In genomic region chr21:44144784-44145602, GRCh38 we compare ENCODE assay signal across 7 cellular contexts. TPM values are rescaled to one million over a fixed set of nuclear protein-coding genes. Genes with fewer than 3 reads are reported as not detected.
A peak's percentile ranks its signal among the peaks of the same experiment; 100 is the strongest.
DNase-seq lines count a peak whose midpoint lies in the region; ATAC-seq, FAIRE-seq and TF ChIP-seq lines count a peak whose summit lies in the region.
"Not testable (repeated sequence)": the region's sequence is repeated elsewhere in the genome, so short reads cannot be mapped to it uniquely, and the experiment has no call there.

No MANE protein-coding gene starts in this region.

- H4K20me1 ChIP-seq in PC-3 (ENCODE audit: low read length); HepG2 (ENCODE audit: insufficient read depth, low read length): not testable (repeated sequence)

- ATAC-seq in GM19438 (IDR thresholded peaks at IDR 0.05; ENCODE audit: low read depth, unreplicated experiment) = peak; percentile 48
- not testable (repeated sequence) for ATAC-seq in PC-3, HepG2
- peak; percentile 46 for ATAC-seq in activated CD8-positive, alpha-beta T cell treated with anti-CD3 and anti-CD28 coated beads for 36 hours
- ATAC-seq in activated naive CD8-positive, alpha-beta T cell treated with anti-CD3 and anti-CD28 coated beads, Interleukin-2, amount 10 ng/mL, durations not matched to agents 7 days and 5 days (ENCODE audit: low read depth) = peak; percentile 51
- ATAC-seq in foreskin keratinocyte = peak; percentile 15
- ATAC-seq in gastrocnemius medialis = peak; percentile 24 to 46

- H3K4me1 Mint-ChIP-seq in activated CD8-positive, alpha-beta T cell treated with anti-CD3 and anti-CD28 coated beads for 36 hours (ENCODE audit: low read depth); activated naive CD8-positive, alpha-beta T cell treated with anti-CD3 and anti-CD28 coated beads, Interleukin-2, amount 10 ng/mL, durations not matched to agents 7 days and 5 days: not testable (repeated sequence)

- WGBS in HepG2 (ENCODE audit: low lambda C conversion rate) = no CpG with 5 or more reads among the region's 22 CpGs

- TF ChIP-seq RAD21 in HepG2 (CRISPR knock-in tag; IDR thresholded peaks at IDR 0.05) = not testable (repeated sequence)

- not testable (repeated sequence) for H3K36me3 Mint-ChIP-seq in activated CD8-positive, alpha-beta T cell treated with anti-CD3 and anti-CD28 coated beads for 36 hours (ENCODE audit: low read depth); activated naive CD8-positive, alpha-beta T cell treated with anti-CD3 and anti-CD28 coated beads, Interleukin-2, amount 10 ng/mL, durations not matched to agents 7 days and 5 days

- not testable (repeated sequence) for H3K9me3 Mint-ChIP-seq in activated CD8-positive, alpha-beta T cell treated with anti-CD3 and anti-CD28 coated beads for 36 hours; activated naive CD8-positive, alpha-beta T cell treated with anti-CD3 and anti-CD28 coated beads, Interleukin-2, amount 10 ng/mL, durations not matched to agents 7 days and 5 days

- not testable (repeated sequence) for H3K36me3 ChIP-seq in PC-3 (ENCODE audit: low read depth, low read length); HepG2 (replicated peaks in 1 of 2; ENCODE audit: control insufficient read depth in 1 of 2, insufficient read depth in 2 of 2, low read length in 2 of 2); gastrocnemius medialis

- not testable (repeated sequence) for H3K4me2 ChIP-seq in PC-3 (ENCODE audit: low read length); HepG2 (ENCODE audit: low read depth, low read length)

- not testable (repeated sequence) for H3K9ac ChIP-seq in PC-3 (ENCODE audit: low read length); HepG2 (ENCODE audit: insufficient read depth, low read depth, low read length)

- H3K27me3 ChIP-seq in PC-3 (ENCODE audit: low read length); foreskin keratinocyte; HepG2 (ENCODE audit: control insufficient read depth in 1 of 2, insufficient read depth in 2 of 2, low read length in 2 of 2); gastrocnemius medialis: not testable (repeated sequence)

- not testable (repeated sequence) for H2AFZ ChIP-seq in PC-3 (ENCODE audit: low read length); HepG2 (ENCODE audit: low read length)

- not testable (repeated sequence) for TF ChIP-seq CTCF in PC-3 (conservative IDR thresholded peaks at IDR 0.05; ENCODE audit: low read depth, low read length); activated CD8-positive, alpha-beta T cell treated with anti-CD3 and anti-CD28 coated beads for 36 hours (IDR thresholded peaks at IDR 0.05); foreskin keratinocyte (conservative IDR thresholded peaks at IDR 0.05); HepG2 (CRISPR knock-in tag; IDR thresholded peaks at IDR 0.05); gastrocnemius medialis (IDR thresholded peaks at IDR 0.05 in 4 of 5, conservative IDR thresholded peaks at IDR 0.05 in 1 of 5)

- not testable (repeated sequence) for TF ChIP-seq POLR2A in HepG2 (IDR thresholded peaks at IDR 0.05; ENCODE audit: insufficient read depth in 1 of 2, low read depth in 2 of 2, low read length in 2 of 2); gastrocnemius medialis (IDR thresholded peaks at IDR 0.05)

- FAIRE-seq in HepG2 (lab: Jason Lieb, UNC) = not testable (repeated sequence)

- CTCF ChIA-PET in PC-3 (lab: Charles Lee); activated CD8-positive, alpha-beta T cell treated with anti-CD3 and anti-CD28 coated beads for 36 hours (lab: Charles Lee); HepG2 (lab: Yijun Ruan, JAX; ENCODE audit: low intra/inter-chr PET ratio, low total read pairs): not testable (repeated sequence)

- H3K4me3 ChIP-seq in PC-3 (ENCODE audit: low read length); HepG2 (replicated peaks in 1 of 3; ENCODE audit: insufficient read depth in 1 of 3, low read depth in 2 of 3, low read length in 3 of 3); gastrocnemius medialis: not testable (repeated sequence)

- H3K27me3 Mint-ChIP-seq in activated CD8-positive, alpha-beta T cell treated with anti-CD3 and anti-CD28 coated beads for 36 hours; activated naive CD8-positive, alpha-beta T cell treated with anti-CD3 and anti-CD28 coated beads, Interleukin-2, amount 10 ng/mL, durations not matched to agents 7 days and 5 days: not testable (repeated sequence)

- BruUV-seq in PC-3 (replicated peaks; lab: Mats Ljungman, UMichigan) (TSS peak; percentile 77), HepG2 (replicated peaks; lab: Mats Ljungman, UMichigan) (TSS peak; percentile 68)

- H3K79me2 ChIP-seq in PC-3 (ENCODE audit: low read length); HepG2 (ENCODE audit: insufficient read depth, low read length): not testable (repeated sequence)

- DNase-seq in PC-3; activated CD8-positive, alpha-beta T cell treated with anti-CD3 and anti-CD28 coated beads for 36 hours; activated naive CD8-positive, alpha-beta T cell treated with anti-CD3 and anti-CD28 coated beads, Interleukin-2, amount 10 ng/mL, durations not matched to agents 7 days and 5 days; foreskin keratinocyte; HepG2 (ENCODE audit: low spot score); gastrocnemius medialis: not testable (repeated sequence)

- in situ Hi-C loops in HepG2 (cut with HindIII; ENCODE audit: extremely low pct_ligation_motif_present, low pct_unique_long_range_greater_than_20kb); gastrocnemius medialis (cut with MboI; ENCODE audit: low sequenced_read_pairs in 4 of 4): not testable (repeated sequence)

- H3K27ac ChIP-seq in PC-3 (ENCODE audit: low read length); foreskin keratinocyte; HepG2 (ENCODE audit: extremely low read length, insufficient read depth, low read length); gastrocnemius medialis: not testable (repeated sequence)

- not testable (repeated sequence) for H3F3A ChIP-seq in PC-3 (ENCODE audit: low read length, unreplicated experiment)

- POLR2A ChIA-PET in PC-3 (lab: Charles Lee; ENCODE audit: unreplicated experiment); activated CD8-positive, alpha-beta T cell treated with anti-CD3 and anti-CD28 coated beads for 36 hours (lab: Charles Lee); activated naive CD8-positive, alpha-beta T cell treated with anti-CD3 and anti-CD28 coated beads, Interleukin-2, amount 10 ng/mL, durations not matched to agents 7 days and 5 days (lab: Charles Lee); HepG2 (lab: Yijun Ruan, JAX): not testable (repeated sequence)

- not testable (repeated sequence) for H3K4me1 ChIP-seq in PC-3 (ENCODE audit: insufficient read depth, low read length); foreskin keratinocyte; HepG2 (ENCODE audit: insufficient read depth, low read length); gastrocnemius medialis

- H3K27ac Mint-ChIP-seq in activated CD8-positive, alpha-beta T cell treated with anti-CD3 and anti-CD28 coated beads for 36 hours; activated naive CD8-positive, alpha-beta T cell treated with anti-CD3 and anti-CD28 coated beads, Interleukin-2, amount 10 ng/mL, durations not matched to agents 7 days and 5 days: not testable (repeated sequence)

- not testable (repeated sequence) for H3K9me2 ChIP-seq in PC-3 (replicated peaks; ENCODE audit: low read length)

- not testable (repeated sequence) for H3K4me3 Mint-ChIP-seq in activated CD8-positive, alpha-beta T cell treated with anti-CD3 and anti-CD28 coated beads for 36 hours; activated naive CD8-positive, alpha-beta T cell treated with anti-CD3 and anti-CD28 coated beads, Interleukin-2, amount 10 ng/mL, durations not matched to agents 7 days and 5 days

- not testable (repeated sequence) for H3K9me3 ChIP-seq in PC-3 (ENCODE audit: low read length); HepG2 (ENCODE audit: low read length); gastrocnemius medialis

- not testable (repeated sequence) for TF ChIP-seq EP300 in HepG2 (IDR thresholded peaks at IDR 0.05; ENCODE audit: low read depth in 2 of 2, low read length in 2 of 2); HepG2 (CRISPR knock-in tag; IDR thresholded peaks at IDR 0.05; ENCODE audit: borderline replicate concordance)

- intact Hi-C loops in PC-3 (cut with micrococcal nuclease); activated CD8-positive, alpha-beta T cell treated with anti-CD3 and anti-CD28 coated beads for 36 hours (cut with micrococcal nuclease); HepG2 (cut with micrococcal nuclease; ENCODE audit: unreplicated experiment); gastrocnemius medialis (cut with DNase I; ENCODE audit: low total_unique reads): not testable (repeated sequence)

RNA-seq across cellular contexts. Expression of gene GATD3, which starts 11.5 kb away (rescaled TPM):
- total RNA-seq in PC-3 (2014; rRNA removed) (14.4 and 33.9 TPM in 2 replicates), foreskin keratinocyte (4.7 and 23.2 TPM in 2 replicates), HepG2 (2016; rRNA removed; fragmentation: Illumina TruSeq; extraction: Trizol) (25.7 and 38.9 TPM in 2 replicates), gastrocnemius medialis (10 to 100 TPM in 2 of 4 donors, 1 to 10 TPM in 2; 4.7 to 52.2 (median 10.0) TPM)
- total RNA-seq in activated CD8-positive, alpha-beta T cell treated with anti-CD3 and anti-CD28 coated beads for 36 hours = 10 to 100 TPM; 10.3 to 11.8 TPM
- 10 to 100 TPM; 12.7 to 14.6 TPM for total RNA-seq in activated naive CD8-positive, alpha-beta T cell treated with anti-CD3 and anti-CD28 coated beads, Interleukin-2, amount 10 ng/mL, durations not matched to agents 7 days and 5 days
- polyA plus RNA-seq in foreskin keratinocyte (5.0 and 28.8 TPM in 2 replicates), HepG2 (2011; rRNA removed) (24.2 and 31.8 TPM in 2 replicates)
- total RNA-seq in HepG2 (2016; cell fraction: cytosol; rRNA removed; fragmentation: Illumina TruSeq; extraction: Trizol; ENCODE audit: low read depth) = 7.6 and 8.8 TPM in 2 replicates
- 30.3 and 32.1 TPM in 2 replicates for total RNA-seq in HepG2 (2016; cell fraction: insoluble cytoplasmic fraction; rRNA removed; fragmentation: Illumina TruSeq; extraction: Trizol)
- total RNA-seq in HepG2 (2016; cell fraction: membrane; rRNA removed; fragmentation: Illumina TruSeq; extraction: Trizol) = 11.3 and 13.7 TPM in 2 replicates
- 17.4 and 20.1 TPM in 2 replicates for total RNA-seq in HepG2 (2016; cell fraction: nucleus; rRNA removed; fragmentation: Illumina TruSeq; extraction: Trizol)
- 28.0 and 35.4 TPM in 2 replicates for polyA plus RNA-seq in HepG2 (2011; cell fraction: cytosol; rRNA removed)
- polyA plus RNA-seq in HepG2 (2011; cell fraction: nucleus; rRNA removed) = 115 and 120 TPM in 2 replicates
- 19.3 and 24.3 TPM in 2 replicates for polyA plus RNA-seq in HepG2 (2012)
- 8.7 TPM in 2 replicates for polyA plus RNA-seq in HepG2 (2016; cell fraction: cytosol; fragmentation: Illumina TruSeq; extraction: Trizol; ENCODE audit: low read depth)
- polyA plus RNA-seq in HepG2 (2016; cell fraction: insoluble cytoplasmic fraction; fragmentation: Illumina TruSeq; extraction: Trizol; ENCODE audit: low read depth) = 41.9 and 46.2 TPM in 2 replicates
- polyA plus RNA-seq in HepG2 (2016; cell fraction: membrane; fragmentation: Illumina TruSeq; extraction: Trizol; ENCODE audit: low read depth) = 12.9 and 13.2 TPM in 2 replicates
- 48.1 and 49.2 TPM in 2 replicates for polyA plus RNA-seq in HepG2 (2016; cell fraction: nucleus; fragmentation: Illumina TruSeq; extraction: Trizol; ENCODE audit: insufficient read depth, low read depth)
- polyA minus RNA-seq in HepG2 (2011; rRNA and poly(A)+ RNA removed; ENCODE audit: low replicate concordance) = 19.6 and 28.8 TPM in 2 replicates
- 11.9 and 18.7 TPM in 2 replicates for polyA minus RNA-seq in HepG2 (2011; cell fraction: cytosol; rRNA and poly(A)+ RNA removed)
- 29.5 and 31.3 TPM in 2 replicates for polyA minus RNA-seq in HepG2 (2011; cell fraction: nucleus; rRNA and poly(A)+ RNA removed)

RNA-seq across cellular contexts. Expression of gene PWP2, which starts 37.8 kb away (rescaled TPM):
- 8.2 and 17.0 TPM in 2 replicates for total RNA-seq in PC-3 (2014; rRNA removed)
- 10 to 100 TPM in 1 of 2 experiments, 1 to 10 TPM in 1; 9.3 to 10.1 TPM for total RNA-seq in activated CD8-positive, alpha-beta T cell treated with anti-CD3 and anti-CD28 coated beads for 36 hours
- total RNA-seq in activated naive CD8-positive, alpha-beta T cell treated with anti-CD3 and anti-CD28 coated beads, Interleukin-2, amount 10 ng/mL, durations not matched to agents 7 days and 5 days = 10 to 100 TPM in 1 of 2 experiments, 1 to 10 TPM in 1; 4.5 to 12.2 TPM
- total RNA-seq in foreskin keratinocyte = 2.4 and 23.6 TPM in 2 replicates
- 0.89 and 13.6 TPM in 2 replicates for polyA plus RNA-seq in foreskin keratinocyte
- total RNA-seq in HepG2 (2016; rRNA removed; fragmentation: Illumina TruSeq; extraction: Trizol) = 17.0 and 17.7 TPM in 2 replicates
- total RNA-seq in HepG2 (2016; cell fraction: cytosol; rRNA removed; fragmentation: Illumina TruSeq; extraction: Trizol; ENCODE audit: low read depth) = 3.0 and 3.7 TPM in 2 replicates
- total RNA-seq in HepG2 (2016; cell fraction: insoluble cytoplasmic fraction; rRNA removed; fragmentation: Illumina TruSeq; extraction: Trizol) = 19.8 TPM in 2 replicates
- 4.1 and 5.3 TPM in 2 replicates for total RNA-seq in HepG2 (2016; cell fraction: membrane; rRNA removed; fragmentation: Illumina TruSeq; extraction: Trizol)
- 10.7 and 12.9 TPM in 2 replicates for total RNA-seq in HepG2 (2016; cell fraction: nucleus; rRNA removed; fragmentation: Illumina TruSeq; extraction: Trizol)
- polyA plus RNA-seq in HepG2 (2011; rRNA removed) = 7.7 and 9.6 TPM in 2 replicates
- polyA plus RNA-seq in HepG2 (2011; cell fraction: cytosol; rRNA removed) = 8.8 and 8.9 TPM in 2 replicates
- polyA plus RNA-seq in HepG2 (2011; cell fraction: nucleus; rRNA removed) = 16.7 and 17.7 TPM in 2 replicates
- 7.5 and 10.4 TPM in 2 replicates for polyA plus RNA-seq in HepG2 (2012)
- 0.66 and 0.87 TPM in 2 replicates for polyA plus RNA-seq in HepG2 (2016; cell fraction: cytosol; fragmentation: Illumina TruSeq; extraction: Trizol; ENCODE audit: low read depth)
- 9.5 and 12.0 TPM in 2 replicates for polyA plus RNA-seq in HepG2 (2016; cell fraction: insoluble cytoplasmic fraction; fragmentation: Illumina TruSeq; extraction: Trizol; ENCODE audit: low read depth)
- polyA plus RNA-seq in HepG2 (2016; cell fraction: membrane; fragmentation: Illumina TruSeq; extraction: Trizol; ENCODE audit: low read depth) = 0.99 and 1.2 TPM in 2 replicates
- 13.3 and 15.6 TPM in 2 replicates for polyA plus RNA-seq in HepG2 (2016; cell fraction: nucleus; fragmentation: Illumina TruSeq; extraction: Trizol; ENCODE audit: insufficient read depth, low read depth)
- polyA minus RNA-seq in HepG2 (2011; rRNA and poly(A)+ RNA removed; ENCODE audit: low replicate concordance) = 18.7 and 28.7 TPM in 2 replicates
- polyA minus RNA-seq in HepG2 (2011; cell fraction: cytosol; rRNA and poly(A)+ RNA removed) = 6.6 and 6.7 TPM in 2 replicates
- polyA minus RNA-seq in HepG2 (2011; cell fraction: nucleus; rRNA and poly(A)+ RNA removed) = 12.1 and 13.9 TPM in 2 replicates
- 10 to 100 TPM in 1 of 4 donors, 1 to 10 TPM in 3; 3.9 to 19.2 (median 7.9) TPM for total RNA-seq in gastrocnemius medialis
